1 cellular context compared by ENCODE assay signal in the genomic region with DNA sequence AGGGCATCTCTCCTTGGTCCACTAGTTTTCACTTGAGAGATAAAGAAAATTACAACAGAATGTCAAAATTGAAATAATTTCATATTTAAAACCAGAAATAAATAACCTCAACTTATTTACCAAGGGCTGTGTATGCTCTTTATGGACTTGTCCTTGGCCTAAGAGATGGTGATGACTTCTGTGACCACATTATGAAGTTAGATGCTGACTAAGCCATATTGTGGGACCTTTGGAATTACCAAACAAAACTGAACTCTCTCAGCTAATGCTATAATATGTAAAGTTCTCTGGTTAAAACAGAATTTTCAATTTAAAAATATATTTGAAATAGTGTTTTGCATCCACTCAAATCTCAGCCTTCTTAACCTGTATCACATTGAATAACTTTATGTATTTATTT.
TF ChIP-seq lines count a peak whose summit lies in the region.

No MANE protein-coding gene starts in this region.

TF ChIP-seq in HepG2, 621 proteins besides CTCF, POLR2A, EP300 and RAD21:
- TF ChIP-seq MAFF (IDR thresholded peaks at IDR 0.05; ENCODE audit: low read depth, low read length) (peak; percentile 52; the same call in 1 of the 2 replicates), HMGXB3 (CRISPR knock-in tag; IDR thresholded peaks at IDR 0.05; ENCODE audit: borderline replicate concordance) (no peak), MAFK (conservative IDR thresholded peaks at IDR 0.05 in 1 of 2, IDR thresholded peaks at IDR 0.05 in 1 of 2; ENCODE audit: low read length in 2 of 2) (peak; percentile 67 to 76)
